Comparison of ENCODE assay signal across 26 cellular contexts in the genomic region with DNA sequence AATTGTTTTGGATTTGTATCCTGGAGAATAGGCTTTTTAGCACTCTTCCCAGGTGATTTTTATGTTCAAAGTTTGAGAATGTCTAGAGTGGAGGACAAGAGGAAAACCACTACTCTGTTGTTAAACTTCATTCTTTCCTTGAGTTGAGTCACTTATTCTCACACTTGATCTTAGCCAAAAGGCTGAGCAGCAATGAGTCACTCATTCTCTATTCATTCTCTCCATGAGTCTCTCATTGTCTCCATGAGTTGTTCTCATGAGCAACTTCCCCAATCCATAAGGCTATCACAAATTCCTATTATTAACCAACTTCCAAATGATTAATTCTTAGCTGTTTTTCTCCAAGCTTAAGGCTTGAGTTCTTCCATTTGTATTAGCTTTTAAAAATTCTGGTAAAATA.
A peak's percentile ranks its signal among the peaks of the same experiment; 100 is the strongest.
DNase-seq lines count a peak whose midpoint lies in the region; ATAC-seq, FAIRE-seq and TF ChIP-seq lines count a peak whose summit lies in the region.
"Had no signal": no experiment of that assay in that cellular context is flagged by ENCODE, and none has a peak within 500 bp of the region (broad histone marks: within the 10 kb centered on the region; RNA-seq: fewer than 3 reads in every experiment).

No MANE protein-coding gene starts in this region.

- no peaks in the 10 kb centered on the region for H3K79me2 ChIP-seq in astrocyte (ENCODE audit: insufficient read depth, low read length)

- H3K27me3 ChIP-seq in astrocyte (ENCODE audit: insufficient read depth, low read length) (no peaks in the 10 kb centered on the region), foreskin keratinocyte (no peaks in the 10 kb centered on the region)
- H3K27me3 ChIP-seq: adrenal gland, cardiac muscle cell, neural progenitor cell had no signal

- H3K27ac ChIP-seq in astrocyte (ENCODE audit: low read depth, low read length) (peak overlapping the region; percentile 60), foreskin keratinocyte (peak overlapping the region; percentile 31)
- H3K27ac ChIP-seq: adrenal gland, cardiac muscle cell, coronary artery, neural progenitor cell, SK-N-MC had no signal

- DNase-seq in H54 (ENCODE audit: insufficient read length, low spot score) (peak; percentile 2), astrocyte (ENCODE audit: low read depth) (peak; percentile 89), foreskin keratinocyte (peak; percentile 66 to 91), SK-N-DZ (ENCODE audit: low spot score) (no peak)
- DNase-seq in effector memory CD8-positive, alpha-beta T cell = no peak
- DNase-seq: activated CD4-positive, alpha-beta T cell treated with anti-CD3 and anti-CD28 coated beads, Interleukin-2, amount 50 U/mL, for 4 hours; activated naive CD4-positive, alpha-beta T cell treated with anti-CD3 and anti-CD28 coated beads for 36 hours; adrenal gland; CD4-positive, alpha-beta T cell; EL; kidney glomerular epithelial cell; NCI-H1105 treated with DMSO at 0.1 percent for 48 hours; NCI-H1930; NCI-H526 treated with DMSO at 0.1 percent for 48 hours; right cardiac atrium; stimulated activated CD4-positive, alpha-beta T cell treated with anti-CD3 and anti-CD28 coated beads, Interleukin-12 subunit alpha, Interleukin-12 subunit beta, amount 100 ng/mL, for 4 hours; stimulated activated CD4-positive, alpha-beta T cell treated with anti-CD3 and anti-CD28 coated beads, Interleukin-4, amount 100 ng/mL, for 1 hour; substantia nigra had no signal

- TF ChIP-seq CTCF in astrocyte (IDR thresholded peaks at IDR 0.05; ENCODE audit: insufficient read depth, low read depth, low read length) (no peak), foreskin keratinocyte (conservative IDR thresholded peaks at IDR 0.05) (no peak)

- no peaks in the 10 kb centered on the region for H3K27me3 Mint-ChIP-seq in astrocyte (ENCODE audit: low read depth, unreplicated experiment)
- H3K27me3 Mint-ChIP-seq in effector memory CD8-positive, alpha-beta T cell = no peaks in the 10 kb centered on the region
- H3K27me3 Mint-ChIP-seq: CD4-positive, alpha-beta T cell; type B pancreatic cell had no signal

- no peak overlapping the region for H3K9ac ChIP-seq in astrocyte (ENCODE audit: low read length)
- H3K9ac ChIP-seq: neural progenitor cell had no signal

- no peak overlapping the region for H3K4me3 ChIP-seq in astrocyte (ENCODE audit: insufficient read depth, low read depth, low read length)
- H3K4me3 ChIP-seq: adrenal gland, cardiac muscle cell, coronary artery, neural progenitor cell, SK-N-MC had no signal

- peak; percentile 58 for FAIRE-seq in H54 (lab: Jason Lieb, UNC)
- peak; percentile 92 for FAIRE-seq in astrocyte (lab: Jason Lieb, UNC)
- FAIRE-seq: H1 had no signal

- H3K4me2 ChIP-seq in astrocyte (ENCODE audit: low read length) = no peak overlapping the region
- H3K4me2 ChIP-seq: neural progenitor cell had no signal

- no peaks in the 10 kb centered on the region for H4K20me1 ChIP-seq in astrocyte (ENCODE audit: insufficient read depth, low read length)

- H3K9me3 Mint-ChIP-seq in astrocyte (ENCODE audit: unreplicated experiment) = peaks cover 5% of the 10 kb centered on the region
- H3K9me3 Mint-ChIP-seq in effector memory CD8-positive, alpha-beta T cell = peaks cover 15 to 39% of the 10 kb centered on the region in 2 donors
- H3K9me3 Mint-ChIP-seq: neural progenitor cell, type B pancreatic cell had no signal

- peak overlapping the region; percentile 20 for H3K4me3 Mint-ChIP-seq in astrocyte (ENCODE audit: unreplicated experiment)
- H3K4me3 Mint-ChIP-seq in effector memory CD8-positive, alpha-beta T cell = no peak overlapping the region
- H3K4me3 Mint-ChIP-seq: activated naive CD4-positive, alpha-beta T cell treated with anti-CD3 and anti-CD28 coated beads for 36 hours; CD4-positive, alpha-beta T cell; neural progenitor cell; type B pancreatic cell had no signal

- no peak for TF ChIP-seq POLR2A in H54 (IDR thresholded peaks at IDR 0.05; ENCODE audit: low read depth, low read length)

- no peak overlapping the region for H2AFZ ChIP-seq in astrocyte (ENCODE audit: low read depth, low read length)
- H2AFZ ChIP-seq: neural progenitor cell had no signal

- H3K4me1 ChIP-seq in astrocyte (ENCODE audit: insufficient read depth, low read length) = no peaks in the 10 kb centered on the region
- H3K4me1 ChIP-seq in foreskin keratinocyte = peaks cover 6% of the 10 kb centered on the region
- H3K4me1 ChIP-seq: adrenal gland, neural progenitor cell had no signal

- H3K36me3 ChIP-seq in astrocyte (ENCODE audit: insufficient read depth, low read length) = no peaks in the 10 kb centered on the region
- H3K36me3 ChIP-seq: adrenal gland, cardiac muscle cell, neural progenitor cell had no signal

- no peaks in the 10 kb centered on the region for H3K36me3 Mint-ChIP-seq in astrocyte (ENCODE audit: low read depth, unreplicated experiment)
- no peaks in the 10 kb centered on the region for H3K36me3 Mint-ChIP-seq in effector memory CD8-positive, alpha-beta T cell (ENCODE audit: insufficient read depth)
- H3K36me3 Mint-ChIP-seq: neural progenitor cell, type B pancreatic cell had no signal

- ATAC-seq in foreskin keratinocyte (peak; percentile 96), GM19395 (IDR thresholded peaks at IDR 0.05; ENCODE audit: unreplicated experiment) (no peak), esophagus mucosa (no peak)
- ATAC-seq in effector memory CD8-positive, alpha-beta T cell (replicated peaks) = no peak
- ATAC-seq: right cardiac atrium had no signal

- H3K27ac Mint-ChIP-seq in astrocyte (ENCODE audit: unreplicated experiment) = peak overlapping the region; percentile 45
- no peak overlapping the region for H3K27ac Mint-ChIP-seq in effector memory CD8-positive, alpha-beta T cell
- H3K27ac Mint-ChIP-seq: activated naive CD4-positive, alpha-beta T cell treated with anti-CD3 and anti-CD28 coated beads for 36 hours; CD4-positive, alpha-beta T cell; neural progenitor cell; type B pancreatic cell had no signal

- H3K4me1 Mint-ChIP-seq in astrocyte (ENCODE audit: low read depth, unreplicated experiment) = peaks cover 11% of the 10 kb centered on the region
- no peaks in the 10 kb centered on the region for H3K4me1 Mint-ChIP-seq in effector memory CD8-positive, alpha-beta T cell (ENCODE audit: low read depth in 2 of 2)
- H3K4me1 Mint-ChIP-seq: neural progenitor cell had no signal

- H3K9me3 ChIP-seq in astrocyte (ENCODE audit: insufficient read depth, low read depth, low read length) = peaks cover 3% of the 10 kb centered on the region
- H3K9me3 ChIP-seq: adrenal gland had no signal

Comparison
In these comparisons a context has a peak if more than half of its experiments do, and no peak if none do; other contexts are left out.
1. DNase-seq: peak in H54 (single experiment), astrocyte (single experiment) and foreskin keratinocyte (2 of 2); none in effector memory CD8-positive, alpha-beta T cell (0 of 3) and SK-N-DZ (single experiment).